21 cellular contexts compared by ENCODE assay signal in genomic region chr4:165345663-165346417, GRCh38. TPM values are rescaled to one million over a fixed set of nuclear protein-coding genes. Genes with fewer than 3 reads are reported as not detected.
DNase-seq lines count a peak whose midpoint lies in the region; ATAC-seq and TF ChIP-seq lines count a peak whose summit lies in the region.
"Had no signal": no experiment of that assay in that cellular context is flagged by ENCODE, and none has a peak within 500 bp of the region (broad histone marks: within the 10 kb centered on the region; RNA-seq: fewer than 3 reads in every experiment).

No MANE protein-coding gene starts in this region.

- H3K27me3 ChIP-seq in HCT116 (ENCODE audit: insufficient read depth, low read length) (no peaks in the 10 kb centered on the region), PC-3 (ENCODE audit: low read length) (no peaks in the 10 kb centered on the region)

- intact Hi-C loops in HCT116 (cut with micrococcal nuclease), result no loop called here
- intact Hi-C loops in PC-3 (cut with micrococcal nuclease), result no loop called here

- H3K9me2 ChIP-seq in HCT116 (ENCODE audit: insufficient read depth) (no peaks in the 10 kb centered on the region), PC-3 (replicated peaks; ENCODE audit: low read length) (no peaks in the 10 kb centered on the region)

- H3K27me3 Mint-ChIP-seq in osteocyte (ENCODE audit: unreplicated experiment), result no peaks in the 10 kb centered on the region
- H3K27me3 Mint-ChIP-seq: activated naive CD8-positive, alpha-beta T cell treated with anti-CD3 and anti-CD28 coated beads for 36 hours had no signal

- no peak overlapping the region for H3K27ac Mint-ChIP-seq in osteocyte (ENCODE audit: unreplicated experiment)
- H3K27ac Mint-ChIP-seq: activated naive CD8-positive, alpha-beta T cell treated with anti-CD3 and anti-CD28 coated beads for 36 hours; natural killer cell treated with Interleukin-12 subunit alpha and Interleukin-12 subunit beta and Interleukin-15 and Interleukin-18, amount 100 ng/mL, for 72 hours; stimulated activated memory B cell treated with anti-CD40 and anti-IgM and Interleukin-4, amounts not matched to agents 10 μg/mL and 1 μg/mL and 100 μg/mL, for 72 hours had no signal

- H3K9me3 ChIP-seq in HCT116 (ENCODE audit: control insufficient read depth in 1 of 2, insufficient read depth in 1 of 2, low read depth in 1 of 2, low read length in 2 of 2) (no peaks in the 10 kb centered on the region), PC-3 (ENCODE audit: low read length) (no peaks in the 10 kb centered on the region)

- TF ChIP-seq CTCF in HCT116 (IDR thresholded peaks at IDR 0.05 in 2 of 3, conservative IDR thresholded peaks at IDR 0.05 in 1 of 3; ENCODE audit: borderline replicate concordance in 1 of 3, insufficient read depth in 1 of 3, low read depth in 2 of 3, low read length in 2 of 3) (no peak), PC-3 (conservative IDR thresholded peaks at IDR 0.05; ENCODE audit: low read depth, low read length) (peak; percentile 20; the same call in 1 of the 2 replicates), osteocyte (IDR thresholded peaks at IDR 0.05) (peak; percentile 45)

- H3K9ac ChIP-seq in HCT116 (ENCODE audit: low read length) (no peak overlapping the region), PC-3 (ENCODE audit: low read length) (no peak overlapping the region)

- TF ChIP-seq POLR2A in HCT116 (IDR thresholded peaks at IDR 0.05; ENCODE audit: borderline replicate concordance, extremely low read depth, insufficient read depth, insufficient read length), result no peak

- BruUV-seq in HCT116 (replicated peaks; lab: Mats Ljungman, UMichigan), result no TSS peak
- no TSS peak for BruUV-seq in PC-3 (replicated peaks; lab: Mats Ljungman, UMichigan)

- H3K4me3 Mint-ChIP-seq in osteocyte (ENCODE audit: unreplicated experiment), result no peak overlapping the region
- H3K4me3 Mint-ChIP-seq: activated naive CD8-positive, alpha-beta T cell treated with anti-CD3 and anti-CD28 coated beads for 36 hours; CD8-positive, alpha-beta memory T cell; central memory CD8-positive, alpha-beta T cell; IgD-negative memory B cell; natural killer cell treated with Interleukin-12 subunit alpha and Interleukin-12 subunit beta and Interleukin-15 and Interleukin-18, amount 100 ng/mL, for 72 hours; stimulated activated memory B cell treated with anti-CD40 and anti-IgM and Interleukin-4, amounts not matched to agents 10 μg/mL and 1 μg/mL and 100 μg/mL, for 72 hours had no signal

- H3K4me1 ChIP-seq in HCT116 (ENCODE audit: control insufficient read depth in 1 of 2, insufficient read depth in 2 of 2, low read length in 2 of 2), result no peaks in the 10 kb centered on the region
- H3K4me1 ChIP-seq in PC-3 (ENCODE audit: insufficient read depth, low read length), result no peaks in the 10 kb centered on the region

- POLR2A ChIA-PET in HCT116 (lab: Charles Lee) (no interaction called here), PC-3 (lab: Charles Lee; ENCODE audit: unreplicated experiment) (no interaction called here)

- H3K27ac ChIP-seq in HCT116 (ENCODE audit: low read depth, low read length), result no peak overlapping the region
- H3K27ac ChIP-seq in PC-3 (ENCODE audit: low read length), result no peak overlapping the region
- H3K27ac ChIP-seq: epithelial cell of prostate had no signal

- H3K36me3 ChIP-seq in HCT116 (ENCODE audit: control insufficient read depth in 1 of 2, insufficient read depth in 2 of 2, low read length in 2 of 2), result peaks cover 4 to 13% of the 10 kb centered on the region in 2 experiments; a peak in 3 of 4 replicates
- H3K36me3 ChIP-seq in PC-3 (ENCODE audit: low read depth, low read length), result no peaks in the 10 kb centered on the region

- no peak overlapping the region for H3K4me3 ChIP-seq in HCT116 (replicated peaks in 1 of 2; ENCODE audit: low read depth in 1 of 2, low read length in 2 of 2)
- H3K4me3 ChIP-seq in PC-3 (ENCODE audit: low read length), result no peak overlapping the region

- TF ChIP-seq RAD21 in HCT116 (IDR thresholded peaks at IDR 0.05; ENCODE audit: low read depth), result peak; percentile 23; the same call in 1 of the 2 replicates

- CTCF ChIA-PET in HCT116 (lab: Charles Lee), result interaction anchor here (0.7 to 5.0 kb wide), 4 partner anchors 10 to 233 kb away, joined by 3 to 28 read pairs (median 8); partner anchors contain the start of gene TMEM192
- CTCF ChIA-PET in PC-3 (lab: Charles Lee), result no interaction called here

- ATAC-seq in HCT116 (no peak), PC-3 (no peak), HG02588 (IDR thresholded peaks at IDR 0.05; ENCODE audit: unreplicated experiment) (no peak)
- ATAC-seq: left ventricle myocardium superior; natural killer cell treated with Interleukin-12 subunit alpha and Interleukin-12 subunit beta and Interleukin-15 and Interleukin-18, amount 100 ng/mL, for 72 hours; stimulated activated memory B cell treated with anti-CD40 and anti-IgM and Interleukin-4, amounts not matched to agents 10 μg/mL and 1 μg/mL and 100 μg/mL, for 72 hours had no signal

- H3K4me2 ChIP-seq in HCT116 (ENCODE audit: low read length) (no peak overlapping the region), PC-3 (ENCODE audit: low read length) (no peak overlapping the region)

- H3K79me2 ChIP-seq in HCT116 (ENCODE audit: insufficient read depth, low read length) (no peaks in the 10 kb centered on the region), PC-3 (ENCODE audit: low read length) (no peaks in the 10 kb centered on the region)

- H2AFZ ChIP-seq in HCT116 (ENCODE audit: low read depth, low read length, poor library complexity, severe bottlenecking), result no peak overlapping the region
- no peak overlapping the region for H2AFZ ChIP-seq in PC-3 (ENCODE audit: low read length)

- DNase-seq in HCT116 (ENCODE audit: low read depth, low spot score), result no peak
- DNase-seq in PC-3, result peak; percentile 3
- DNase-seq in fibroblast of gingiva (ENCODE audit: low read depth), result peak; percentile 53
- no peak for DNase-seq in osteocyte (ENCODE audit: extremely low spot score, unreplicated experiment)
- DNase-seq in HCEC 1CT, result no peak
- no peak for DNase-seq in activated gamma-delta T cell (lab: John Stamatoyannopoulos, UW)
- DNase-seq in NK-92 treated with Interleukin-12 subunit alpha and Interleukin-12 subunit beta, amount 100 ng/mL, for 24 hours (lab: John Stamatoyannopoulos, UW), result no peak
- DNase-seq: activated CD4-positive, alpha-beta T cell treated with anti-CD3 and anti-CD28 coated beads for 4 hours; activated naive CD8-positive, alpha-beta T cell treated with anti-CD3 and anti-CD28 coated beads for 36 hours; activated T-cell treated with anti-CD3 and anti-CD28 coated beads for 4 hours; CD8-positive, alpha-beta memory T cell; GF-D8; left ventricle myocardium superior; NCI-H1105; NCI-H510A had no signal

- H3K36me3 Mint-ChIP-seq in osteocyte (ENCODE audit: unreplicated experiment), result peaks cover 6% of the 10 kb centered on the region
- H3K36me3 Mint-ChIP-seq: activated naive CD8-positive, alpha-beta T cell treated with anti-CD3 and anti-CD28 coated beads for 36 hours had no signal

- peaks cover 3% of the 10 kb centered on the region for H3K9me3 Mint-ChIP-seq in osteocyte (ENCODE audit: unreplicated experiment)
- H3K9me3 Mint-ChIP-seq: activated naive CD8-positive, alpha-beta T cell treated with anti-CD3 and anti-CD28 coated beads for 36 hours; central memory CD8-positive, alpha-beta T cell; IgD-negative memory B cell; natural killer cell treated with Interleukin-12 subunit alpha and Interleukin-12 subunit beta and Interleukin-15 and Interleukin-18, amount 100 ng/mL, for 72 hours; stimulated activated memory B cell treated with anti-CD40 and anti-IgM and Interleukin-4, amounts not matched to agents 10 μg/mL and 1 μg/mL and 100 μg/mL, for 72 hours had no signal

- no peaks in the 10 kb centered on the region for H3F3A ChIP-seq in PC-3 (ENCODE audit: low read length, unreplicated experiment)

- RAD21 ChIA-PET in HCT116 (lab: Charles Lee; ENCODE audit: low non-redundant PET in 1 of 2, low total read pairs in 2 of 2, uncharacterized antibody in 2 of 2, unreplicated experiment in 2 of 2), result interaction anchor here in 1 of 2 experiments (0.8 kb wide), 1 partner anchor 215 kb away, joined by 4 read pairs; no protein-coding TSS in a partner anchor

- H4K20me1 ChIP-seq in HCT116 (ENCODE audit: insufficient read depth) (no peaks in the 10 kb centered on the region), PC-3 (ENCODE audit: low read length) (no peaks in the 10 kb centered on the region)

- H3K4me1 Mint-ChIP-seq in osteocyte (ENCODE audit: unreplicated experiment), result no peaks in the 10 kb centered on the region
- H3K4me1 Mint-ChIP-seq: activated naive CD8-positive, alpha-beta T cell treated with anti-CD3 and anti-CD28 coated beads for 36 hours; CD8-positive, alpha-beta memory T cell; central memory CD8-positive, alpha-beta T cell; IgD-negative memory B cell; stimulated activated memory B cell treated with anti-CD40 and anti-IgM and Interleukin-4, amounts not matched to agents 10 μg/mL and 1 μg/mL and 100 μg/mL, for 72 hours had no signal

TF ChIP-seq in HCT116, 20 proteins besides CTCF, POLR2A, EP300 and RAD21 (continues in another document):
- TF ChIP-seq CBX3 (IDR thresholded peaks at IDR 0.05; ENCODE audit: low read depth) (no peak), TCF7L2 (IDR thresholded peaks at IDR 0.05; ENCODE audit: borderline replicate concordance, extremely low read depth, insufficient read depth, insufficient read length) (no peak), CEBPB (IDR thresholded peaks at IDR 0.05; ENCODE audit: low read depth) (no peak), SP1 (IDR thresholded peaks at IDR 0.05; ENCODE audit: low read depth) (no peak)

RNA-seq across cellular contexts. Expression of gene MSMO1, which starts 18.4 kb away (rescaled TPM):
- total RNA-seq in HCT116 (2021; ENCODE audit: unreplicated experiment) (54.5 TPM), PC-3 (2014; rRNA removed) (30.5 and 37.6 TPM in 2 replicates), osteocyte (34.9 and 36.9 TPM in 2 replicates)
- polyA plus RNA-seq in HCT116 (2012), result 15.0 and 15.2 TPM in 2 replicates

RNA-seq across cellular contexts. Expression of gene CPE, which starts 33.0 kb away (rescaled TPM):
- total RNA-seq in HCT116 (2021; ENCODE audit: unreplicated experiment) (29.3 TPM), PC-3 (2014; rRNA removed) (15.4 and 15.5 TPM in 2 replicates), osteocyte (190 and 195 TPM in 2 replicates)
- 43.8 and 44.7 TPM in 2 replicates for polyA plus RNA-seq in HCT116 (2012)
- total RNA-seq: activated naive CD8-positive, alpha-beta T cell treated with anti-CD3 and anti-CD28 coated beads for 36 hours; CD8-positive, alpha-beta memory T cell; natural killer cell treated with Interleukin-12 subunit alpha and Interleukin-12 subunit beta and Interleukin-15 and Interleukin-18, amount 100 ng/mL, for 72 hours had no signal
- polyA plus RNA-seq: CD8-positive, alpha-beta memory T cell; IgD-negative memory B cell had no signal

Comparison
In these comparisons a context has a peak if more than half of its experiments do, and no peak if none do; other contexts are left out.
1. DNase-seq: peak in PC-3 (single experiment) and fibroblast of gingiva (single experiment); none in HCT116 (single experiment), osteocyte (single experiment), HCEC 1CT (single experiment), activated gamma-delta T cell (single experiment) and NK-92 treated with Interleukin-12 subunit alpha and Interleukin-12 subunit beta, amount 100 ng/mL, for 24 hours (single experiment).
2. CTCF ChIP-seq: peak in PC-3 (single experiment) and osteocyte (single experiment); none in HCT116 (0 of 3).